Comparison of ENCODE assay signal across 17 cellular contexts in the genomic region with DNA sequence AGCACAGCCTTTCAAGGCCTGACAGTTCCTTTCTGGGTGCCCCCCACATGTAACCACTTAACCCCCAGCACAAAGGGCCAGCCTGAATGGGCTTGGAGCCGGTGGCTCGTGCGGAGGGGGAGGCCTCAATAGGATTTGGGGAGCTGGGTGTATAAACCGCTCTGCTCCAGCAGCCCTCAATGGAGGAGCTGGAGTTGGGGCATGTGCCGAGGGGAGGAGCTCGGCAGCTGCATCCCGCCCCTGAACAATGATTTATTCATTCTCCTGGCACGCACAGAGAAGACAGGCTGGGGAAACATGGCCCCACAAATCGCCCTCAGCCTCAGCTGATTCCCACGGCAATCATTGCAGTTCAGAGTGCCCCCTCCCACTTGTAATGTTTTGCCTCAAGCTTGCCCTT. TPM values are rescaled to one million over a fixed set of nuclear protein-coding genes. Genes with fewer than 3 reads are reported as not detected.
A peak's percentile ranks its signal among the peaks of the same experiment; 100 is the strongest.
DNase-seq lines count a peak whose midpoint lies in the region; ATAC-seq and TF ChIP-seq lines count a peak whose summit lies in the region.
"Had no signal": no experiment of that assay in that cellular context is flagged by ENCODE, and none has a peak within 500 bp of the region (broad histone marks: within the 10 kb centered on the region; RNA-seq: fewer than 3 reads in every experiment).

No MANE protein-coding gene starts in this region.

- intact Hi-C loops in sciatic nerve (cut with DNase I) (loop anchor here (5.0 kb wide), 1 partner anchor 158 kb away; no protein-coding TSS in a partner anchor), left colon (cut with DNase I, micrococcal nuclease) (loop anchor here in 1 of 2 donors (5.0 kb wide), 1 partner anchor 158 kb away; no protein-coding TSS in a partner anchor)

- DNase-seq in HFFc6, result no peak
- DNase-seq in iris pigment epithelial cell (ENCODE audit: low read depth), result peak; percentile 53
- DNase-seq in sciatic nerve (ENCODE audit: low spot score), result no peak
- DNase-seq in left colon, result no peak
- DNase-seq in GOT3 (lab: John Stamatoyannopoulos, UW), result no peak
- DNase-seq: activated CD4-positive, alpha-beta memory T cell treated with anti-CD3 and anti-CD28 coated beads, Interleukin-2, amount 10 ng/mL, durations not matched to agents 7 days and 5 days; CD4-positive, alpha-beta T cell; gastrocnemius medialis; kidney; NCI-H2107; SK-N-SH; stimulated activated CD4-positive, alpha-beta T cell treated with anti-CD3 and anti-CD28 coated beads, Interleukin-1b, Interleukin-23, amount 100 ng/mL, for 48 hours; stimulated activated CD8-positive, alpha-beta memory T cell treated with anti-CD3 and anti-CD28 coated beads, Interleukin-4, amount 100 ng/mL, for 48 hours had no signal

- H3K9me3 Mint-ChIP-seq in HFFc6, result no peaks in the 10 kb centered on the region
- H3K9me3 Mint-ChIP-seq: activated CD4-positive, alpha-beta memory T cell treated with anti-CD3 and anti-CD28 coated beads, Interleukin-2, amount 10 ng/mL, durations not matched to agents 7 days and 5 days; CD4-positive, alpha-beta T cell had no signal

- ATAC-seq in sciatic nerve (peak; percentile 58), left colon (no peak), HG03097 (IDR thresholded peaks at IDR 0.05; ENCODE audit: low FRiP score, unreplicated experiment) (no peak)
- ATAC-seq: gastrocnemius medialis had no signal

- no peak overlapping the region for H3K4me3 Mint-ChIP-seq in HFFc6
- H3K4me3 Mint-ChIP-seq: activated CD4-positive, alpha-beta memory T cell treated with anti-CD3 and anti-CD28 coated beads, Interleukin-2, amount 10 ng/mL, durations not matched to agents 7 days and 5 days; CD4-positive, alpha-beta T cell had no signal

- peak overlapping the region; percentile 48; the same call in 1 of the 2 replicates for H3K27ac Mint-ChIP-seq in HFFc6
- H3K27ac Mint-ChIP-seq: activated CD4-positive, alpha-beta memory T cell treated with anti-CD3 and anti-CD28 coated beads, Interleukin-2, amount 10 ng/mL, durations not matched to agents 7 days and 5 days; CD4-positive, alpha-beta T cell had no signal

- H3K4me1 Mint-ChIP-seq in HFFc6 (ENCODE audit: low read depth), result peaks cover 5% of the 10 kb centered on the region
- H3K4me1 Mint-ChIP-seq: activated CD4-positive, alpha-beta memory T cell treated with anti-CD3 and anti-CD28 coated beads, Interleukin-2, amount 10 ng/mL, durations not matched to agents 7 days and 5 days had no signal

- H3K27me3 Mint-ChIP-seq in HFFc6 (ENCODE audit: insufficient read depth), result peaks cover 2% of the 10 kb centered on the region; the same call in 1 of the 2 replicates
- H3K27me3 Mint-ChIP-seq: activated CD4-positive, alpha-beta memory T cell treated with anti-CD3 and anti-CD28 coated beads, Interleukin-2, amount 10 ng/mL, durations not matched to agents 7 days and 5 days; CD4-positive, alpha-beta T cell had no signal

- no peak for TF ChIP-seq CTCF in HFFc6 (IDR thresholded peaks at IDR 0.05)

- H3K27ac ChIP-seq in cingulate gyrus (ENCODE audit: low read depth, low read length), result peak overlapping the region; percentile 47
- H3K27ac ChIP-seq: gastrocnemius medialis, right atrium auricular region, tibial nerve had no signal

- H3K36me3 Mint-ChIP-seq in HFFc6 (ENCODE audit: low read depth), result no peaks in the 10 kb centered on the region

RNA-seq across cellular contexts. Expression of a gene that starts 6.9 kb away (rescaled TPM):
- total RNA-seq in HFFc6 (2021; fragmentation: NEBNext Ultra II Directional; extraction: Animal tissue kit (Norgen Biotek cat#: 25700)), result 10 to 100 TPM; 21.0 to 22.4 (median 21.8) TPM
- 20.7 TPM for total RNA-seq in sciatic nerve
- total RNA-seq in left colon, result 1 to 10 TPM; 1.9 to 3.1 TPM

RNA-seq across cellular contexts. Expression of a gene that starts 44.2 kb away (rescaled TPM):
- total RNA-seq in HFFc6 (2021; fragmentation: NEBNext Ultra II Directional; extraction: Animal tissue kit (Norgen Biotek cat#: 25700)), result 10 to 100 TPM; 13.5 to 30.1 (median 27.3) TPM
- total RNA-seq in sciatic nerve (0.40 TPM), left colon (1 to 10 TPM; 1.9 to 4.3 TPM)
